Comparison of ENCODE assay signal across 15 cellular contexts in genomic region chr15:60421544-60421943, GRCh38. TPM values are rescaled to one million over a fixed set of nuclear protein-coding genes. Genes with fewer than 3 reads are reported as not detected.
DNase-seq lines count a peak whose midpoint lies in the region; FAIRE-seq and TF ChIP-seq lines count a peak whose summit lies in the region.
"Had no signal": no experiment of that assay in that cellular context is flagged by ENCODE, and none has a peak within 500 bp of the region (broad histone marks: within the 10 kb centered on the region; RNA-seq: fewer than 3 reads in every experiment).

No MANE protein-coding gene starts in this region.

- H3K27me3 ChIP-seq in PC-9 (ENCODE audit: insufficient read depth, low read depth) (no peaks in the 10 kb centered on the region), keratinocyte (ENCODE audit: control insufficient read depth, extremely low read depth, insufficient read depth, low read length) (no peaks in the 10 kb centered on the region)

- no peaks in the 10 kb centered on the region for H4K20me1 ChIP-seq in PC-9 (ENCODE audit: insufficient read depth)
- H4K20me1 ChIP-seq in keratinocyte (ENCODE audit: control insufficient read depth, extremely low read depth, insufficient read depth, low read length), result no peaks in the 10 kb centered on the region

- no peak overlapping the region for H3K4me3 ChIP-seq in PC-9
- H3K4me3 ChIP-seq in cardiac fibroblast (replicated peaks in 1 of 2; ENCODE audit: low read depth in 2 of 2, low read length in 2 of 2), result no peak overlapping the region
- peak overlapping the region in 1 of 3 experiments; percentile 22 for H3K4me3 ChIP-seq in keratinocyte (ENCODE audit: control insufficient read depth in 2 of 3, extremely low read depth in 1 of 3, insufficient read depth in 2 of 3, low read depth in 1 of 3, low read length in 3 of 3)
- no peak overlapping the region for H3K4me3 ChIP-seq in lower leg skin (ENCODE audit: low read depth, poor library complexity, severe bottlenecking)

- no peaks in the 10 kb centered on the region for H3K79me2 ChIP-seq in PC-9 (ENCODE audit: low read depth)
- H3K79me2 ChIP-seq in keratinocyte (ENCODE audit: control insufficient read depth, insufficient read depth, low read length), result peaks cover 5% of the 10 kb centered on the region

- no peak for FAIRE-seq in keratinocyte (lab: Jason Lieb, UNC)
- FAIRE-seq: colon had no signal

- H3K4me2 ChIP-seq in PC-9 (no peak overlapping the region), keratinocyte (ENCODE audit: control insufficient read depth, extremely low read depth, insufficient read depth, low read depth, low read length) (peak overlapping the region; percentile 48)

- intact Hi-C loops in PC-9 (cut with micrococcal nuclease; ENCODE audit: unreplicated experiment), result loop anchor here (1.0 kb wide), 2 partner anchors 13 to 21 kb away; no protein-coding TSS in a partner anchor
- intact Hi-C loops in lower leg skin (cut with DNase I; ENCODE audit: low total_unique reads), result no loop called here

- H3K4me1 ChIP-seq in PC-9 (replicated peaks; ENCODE audit: insufficient read depth), result peaks cover 20% of the 10 kb centered on the region
- H3K4me1 ChIP-seq in keratinocyte (ENCODE audit: control insufficient read depth, extremely low read depth, insufficient read depth, low read length), result peaks cover 53% of the 10 kb centered on the region

- H3F3A ChIP-seq in PC-9 (ENCODE audit: insufficient read depth, low read depth), result peaks cover 5% of the 10 kb centered on the region

- H3K36me3 ChIP-seq in PC-9 (ENCODE audit: low read depth) (no peaks in the 10 kb centered on the region), keratinocyte (ENCODE audit: control insufficient read depth in 2 of 2, extremely low read depth in 1 of 2, insufficient read depth in 2 of 2, low read length in 2 of 2) (peaks cover 0 to 6% of the 10 kb centered on the region in 2 experiments)

- H3K9me3 ChIP-seq in PC-9 (ENCODE audit: insufficient read depth, low read depth) (no peaks in the 10 kb centered on the region), keratinocyte (ENCODE audit: control insufficient read depth, low read depth, low read length) (no peaks in the 10 kb centered on the region)

- CTCF ChIA-PET in PC-9 (lab: Charles Lee), result no interaction called here

- dilution Hi-C loops in keratinocyte (cut with MboI; ENCODE audit: extremely low pct_ligation_motif_present, low sequenced_read_pairs), result no loop called here

- H2AFZ ChIP-seq in PC-9 (no peak overlapping the region), keratinocyte (ENCODE audit: control insufficient read depth, low read length) (no peak overlapping the region)

- POLR2A ChIA-PET in PC-9 (lab: Charles Lee; ENCODE audit: unreplicated experiment), result interaction anchor here (0.6 to 1.0 kb wide), 8 partner anchors 22 to 102 kb away, joined by 3 to 20 read pairs (median 5); no protein-coding TSS in a partner anchor

- peak overlapping the region; percentile 47 for H3K27ac ChIP-seq in PC-9
- peak overlapping the region; percentile 76 for H3K27ac ChIP-seq in keratinocyte (ENCODE audit: control insufficient read depth, insufficient read depth, low read length)
- H3K27ac ChIP-seq: HL-60 had no signal

- no peaks in the 10 kb centered on the region for H3K9me1 ChIP-seq in keratinocyte (ENCODE audit: control insufficient read depth, extremely low read depth, insufficient read depth, low read length)

- DNase-seq in AG08396 (ENCODE audit: low spot score) (peak; percentile 26), PC-9 (peak; percentile 45 to 56), cardiac fibroblast (ENCODE audit: low read depth in 2 of 2) (peak; percentile 84 to 90), keratinocyte (ENCODE audit: low read depth, low spot score) (no peak), lower leg skin (ENCODE audit: low spot score in 2 of 2) (no peak), mesenteric fat pad (ENCODE audit: low spot score) (no peak), H4 (ENCODE audit: low spot score) (no peak)
- DNase-seq in activated CD4-positive, CD25-positive, alpha-beta regulatory T cell treated with anti-CD3 and anti-CD28 coated beads, Interleukin-2, amount 50 U/mL, for 72 hours, result no peak
- DNase-seq: activated CD8-positive, alpha-beta memory T cell treated with anti-CD3 and anti-CD28 coated beads, Interleukin-2, amount 50 U/mL, for 48 hours; DMS153; NCI-H524 treated with DMSO at 0.1 percent for 48 hours; occipital lobe; stimulated activated naive CD8-positive, alpha-beta T cell treated with anti-CD3 and anti-CD28 coated beads, Interleukin-15, amount 100 ng/mL, for 72 hours had no signal

- H3K9ac ChIP-seq in keratinocyte (ENCODE audit: control insufficient read depth, extremely low read depth, insufficient read depth, low read length), result peak overlapping the region; percentile 55

- H3K9me2 ChIP-seq in PC-9 (ENCODE audit: insufficient read depth), result no peaks in the 10 kb centered on the region

- no peak for TF ChIP-seq POLR2A in lower leg skin (IDR thresholded peaks at IDR 0.05)

- TF ChIP-seq CTCF in PC-9 (conservative IDR thresholded peaks at IDR 0.05) (no peak), cardiac fibroblast (IDR thresholded peaks at IDR 0.05; ENCODE audit: low read depth, low read length) (no peak), keratinocyte (optimal IDR thresholded peaks at IDR 0.05 in 1 of 3, IDR thresholded peaks at IDR 0.05 in 1 of 3, conservative IDR thresholded peaks at IDR 0.05 in 1 of 3; ENCODE audit: extremely low read depth in 1 of 3, insufficient read depth in 2 of 3, low read length in 3 of 3) (no peak), lower leg skin (IDR thresholded peaks at IDR 0.05) (no peak)

- WGBS in lower leg skin, 2 donors, result 36 to 46% methylated on average over 1 of the region's 1 CpG

- no TSS peak for BruUV-seq in PC-9 (replicated peaks; lab: Mats Ljungman, UMichigan)

RNA-seq across cellular contexts. Expression of gene ANXA2, which starts 23.8 kb away (rescaled TPM):
- total RNA-seq in PC-9 (2021), result 1,720 and 1,743 TPM in 2 replicates
- 10,132 to 15,949 TPM (median 11,017 TPM) in 3 replicates for polyA plus RNA-seq in keratinocyte
- polyA plus RNA-seq in keratinocyte (2011; ENCODE audit: low read depth), result 4,066 TPM
- polyA plus RNA-seq in keratinocyte (2011; cell fraction: cytosol; rRNA removed), result 14,846 and 18,096 TPM in 2 replicates
- 11,086 and 11,309 TPM in 2 replicates for polyA plus RNA-seq in keratinocyte (2011; cell fraction: nucleus; rRNA removed)
- 4,107 and 9,800 TPM in 2 replicates for polyA plus RNA-seq in keratinocyte (2012; ENCODE audit: low replicate concordance)
- 5,148 to 8,880 TPM (median 8,598 TPM) in 3 replicates for polyA minus RNA-seq in keratinocyte
- 5,055 TPM for polyA minus RNA-seq in keratinocyte (2011; cell fraction: cytosol; rRNA and poly(A)+ RNA removed)
- 2,602 and 4,474 TPM in 2 replicates for polyA minus RNA-seq in keratinocyte (2011; cell fraction: nucleus; rRNA and poly(A)+ RNA removed)
- 1,000 to 10,000 TPM; 1,272 to 1,552 (median 1,345) TPM for total RNA-seq in lower leg skin
- total RNA-seq in mesenteric fat pad, result 1,205 TPM
- total RNA-seq in H4 (2014; rRNA removed; shearing (Covaris generic)), result 2,749 and 2,975 TPM in 2 replicates

RNA-seq across cellular contexts. Expression of gene ICE2, which starts 57.4 kb away (rescaled TPM):
- total RNA-seq in PC-9 (2021) (64.1 and 67.5 TPM in 2 replicates), lower leg skin (10 to 100 TPM; 14.4 to 21.2 (median 17.5) TPM), mesenteric fat pad (43.1 TPM)
- 18.7 to 34.1 TPM (median 29.4 TPM) in 3 replicates for polyA plus RNA-seq in keratinocyte
- 39.5 TPM for polyA plus RNA-seq in keratinocyte (2011; ENCODE audit: low read depth)
- 12.2 and 36.9 TPM in 2 replicates for polyA plus RNA-seq in keratinocyte (2011; cell fraction: cytosol; rRNA removed)
- polyA plus RNA-seq in keratinocyte (2011; cell fraction: nucleus; rRNA removed), result 30.9 and 33.4 TPM in 2 replicates
- 16.6 and 21.3 TPM in 2 replicates for polyA plus RNA-seq in keratinocyte (2012; ENCODE audit: low replicate concordance)
- 11.9 to 37.1 TPM (median 20.0 TPM) in 3 replicates for polyA minus RNA-seq in keratinocyte
- 19.8 TPM for polyA minus RNA-seq in keratinocyte (2011; cell fraction: cytosol; rRNA and poly(A)+ RNA removed)
- polyA minus RNA-seq in keratinocyte (2011; cell fraction: nucleus; rRNA and poly(A)+ RNA removed), result 37.0 and 43.3 TPM in 2 replicates
- 17.2 and 24.3 TPM in 2 replicates for total RNA-seq in H4 (2014; rRNA removed; shearing (Covaris generic))

Comparison
In these comparisons a context has a peak if more than half of its experiments do, and no peak if none do; other contexts are left out.
1. DNase-seq: peak in AG08396 (single experiment), PC-9 (2 of 2) and cardiac fibroblast (2 of 2); none in keratinocyte (single experiment), activated CD4-positive, CD25-positive, alpha-beta regulatory T cell treated with anti-CD3 and anti-CD28 coated beads, Interleukin-2, amount 50 U/mL, for 72 hours (single experiment), lower leg skin (0 of 2), mesenteric fat pad (single experiment) and H4 (single experiment).